ENCODE assay signal across 15 cellular contexts in genomic region chr12:59700145-59700435, GRCh38.
DNase-seq lines count a peak whose midpoint lies in the region; ATAC-seq and TF ChIP-seq lines count a peak whose summit lies in the region.
"Had no signal": no experiment of that assay in that cellular context is flagged by ENCODE, and none has a peak within 500 bp of the region (broad histone marks: within the 10 kb centered on the region; RNA-seq: fewer than 3 reads in every experiment).

No MANE protein-coding gene starts in this region.

- H3K4me2 ChIP-seq in IMR-90 (ENCODE audit: low read depth, low read length): peak overlapping the region; percentile 66; the same call in 1 of the 2 replicates
- H3K4me2 ChIP-seq in fibroblast of lung (ENCODE audit: extremely low read depth, insufficient read depth, low read length): no peak overlapping the region
- H3K4me2 ChIP-seq in skeletal muscle satellite cell (ENCODE audit: low read length): peak overlapping the region; percentile 56

- H3K9me1 ChIP-seq in IMR-90 (ENCODE audit: insufficient read depth, low read length): peaks cover 2% of the 10 kb centered on the region; the same call in 1 of the 2 replicates

- H3K4me1 ChIP-seq in IMR-90 (ENCODE audit: control insufficient read depth, insufficient read depth, low read length): peaks cover 2% of the 10 kb centered on the region; the same call in 1 of the 2 replicates
- H3K4me1 ChIP-seq in fibroblast of lung (ENCODE audit: control insufficient read depth, extremely low read depth, insufficient read depth, low read length): peaks cover 6% of the 10 kb centered on the region
- H3K4me1 ChIP-seq in skeletal muscle satellite cell (ENCODE audit: control insufficient read depth, insufficient read depth, low read length): peaks cover 21% of the 10 kb centered on the region
- peaks cover 11% of the 10 kb centered on the region for H3K4me1 ChIP-seq in lower lobe of right lung

- H3K56ac ChIP-seq in IMR-90 (ENCODE audit: extremely low read depth, insufficient read depth, low read length): no peak overlapping the region

- H2BK120ac ChIP-seq in IMR-90 (ENCODE audit: low read depth, low read length): peak overlapping the region; percentile 12; the same call in 1 of the 2 replicates

- no peak overlapping the region for H3K23ac ChIP-seq in IMR-90 (ENCODE audit: low read depth, low read length)

- H2AFZ ChIP-seq in IMR-90 (replicated peaks; ENCODE audit: low read length, poor library complexity) (no peak overlapping the region), fibroblast of lung (ENCODE audit: low read length) (no peak overlapping the region)

- peak overlapping the region; percentile 8; the same call in 1 of the 2 replicates for H3K14ac ChIP-seq in IMR-90 (replicated peaks; ENCODE audit: low read depth, low read length)

- CTCF ChIA-PET in IMR-90 (lab: Yijun Ruan, JAX): no interaction called here

- H2BK15ac ChIP-seq in IMR-90 (ENCODE audit: low read depth, low read length): no peak overlapping the region

- H2AK9ac ChIP-seq in IMR-90 (replicated peaks; ENCODE audit: low read depth, low read length, poor library complexity): no peak overlapping the region

- peak overlapping the region; percentile 87 for H2BK5ac ChIP-seq in IMR-90 (ENCODE audit: low read depth, low read length, poor library complexity, severe bottlenecking)

- DNase-seq in AG10803 (ENCODE audit: low read depth) (no peak), IMR-90 (no peak), fibroblast of lung (ENCODE audit: low read depth in 2 of 2) (no peak), dedifferentiated amniotic fluid mesenchymal stem cell (ENCODE audit: extremely low spot score) (no peak), COR-L47 (lab: John Stamatoyannopoulos, UW) (no peak), lower lobe of right lung (no peak)
- DNase-seq: DMS153; H9; NCI-H146; NCI-H2081 treated with DMSO at 0.1 percent for 48 hours; NCI-H2227 treated with DMSO at 0.1 percent for 48 hours; NCI-H526 treated with DMSO at 0.1 percent for 48 hours; NK-92 treated with Interleukin-12 subunit alpha and Interleukin-12 subunit beta, amount 100 ng/mL, for 24 hours had no signal

- BruUV-seq in IMR-90 (replicated peaks; lab: Mats Ljungman, UMichigan): no TSS peak

- no peak overlapping the region for H3K9ac ChIP-seq in IMR-90 (ENCODE audit: low read depth, low read length)
- no peak overlapping the region for H3K9ac ChIP-seq in fibroblast of lung (ENCODE audit: insufficient read depth, low read length)
- peak overlapping the region; percentile 17 for H3K9ac ChIP-seq in skeletal muscle satellite cell (ENCODE audit: low read depth, low read length)

- peak overlapping the region; percentile 38; the same call in 1 of the 2 replicates for H4K5ac ChIP-seq in IMR-90 (ENCODE audit: low read depth, low read length)

- no peaks in the 10 kb centered on the region for H3K27me3 ChIP-seq in IMR-90 (ENCODE audit: control insufficient read depth, insufficient read depth, low read length)
- H3K27me3 ChIP-seq in fibroblast of lung (ENCODE audit: control insufficient read depth, insufficient read depth, low read length): no peaks in the 10 kb centered on the region
- no peaks in the 10 kb centered on the region for H3K27me3 ChIP-seq in skeletal muscle satellite cell (ENCODE audit: control insufficient read depth, insufficient read depth, low read length)
- no peaks in the 10 kb centered on the region for H3K27me3 ChIP-seq in lower lobe of right lung (ENCODE audit: low read depth)

- peak overlapping the region; percentile 27; the same call in 1 of the 2 replicates for H2BK20ac ChIP-seq in IMR-90 (ENCODE audit: low read depth, low read length)

- H3K4ac ChIP-seq in IMR-90 (ENCODE audit: low read depth, low read length): peak overlapping the region; percentile 4; the same call in 1 of the 2 replicates

- POLR2A ChIA-PET in IMR-90 (lab: Charles Lee; ENCODE audit: unreplicated experiment): no interaction called here

- TF ChIP-seq POLR2A in IMR-90 (IDR thresholded peaks at IDR 0.05; ENCODE audit: low read depth, low read length): no peak

- WGBS in IMR-90 (ENCODE audit: extremely low coverage in 2 of 2, insufficient read length in 1 of 2), 2 experiments: no CpG with 5 or more reads among the region's 1 CpG

- H3K18ac ChIP-seq in IMR-90 (ENCODE audit: low read depth, low read length): peak overlapping the region; percentile 71; the same call in 1 of the 2 replicates

- H3K79me1 ChIP-seq in IMR-90 (ENCODE audit: low read depth in 1 of 2, low read length in 2 of 2): no peaks in the 10 kb centered on the region

- H3K4me3 ChIP-seq in AG10803 (ENCODE audit: low read length): peak overlapping the region; percentile 20
- no peak overlapping the region for H3K4me3 ChIP-seq in IMR-90 (ENCODE audit: insufficient read depth, low read depth, low read length)
- H3K4me3 ChIP-seq in fibroblast of lung (replicated peaks in 1 of 4; ENCODE audit: control extremely low read depth in 1 of 4, insufficient read depth in 1 of 4, low read depth in 3 of 4, low read length in 4 of 4): peak overlapping the region in 1 of 4 experiments; percentile 0
- no peak overlapping the region for H3K4me3 ChIP-seq in skeletal muscle satellite cell (ENCODE audit: low read length)
- H3K4me3 ChIP-seq in lower lobe of right lung: no peak overlapping the region

- H3K9me3 ChIP-seq in IMR-90 (ENCODE audit: control insufficient read depth, insufficient read depth, low read length): no peaks in the 10 kb centered on the region
- no peaks in the 10 kb centered on the region for H3K9me3 ChIP-seq in fibroblast of lung (ENCODE audit: control insufficient read depth, insufficient read depth, low read depth, low read length)
- no peaks in the 10 kb centered on the region for H3K9me3 ChIP-seq in skeletal muscle satellite cell (replicated peaks; ENCODE audit: low read length)
- H3K9me3 ChIP-seq in lower lobe of right lung: no peaks in the 10 kb centered on the region

- no peak overlapping the region for H2AK5ac ChIP-seq in IMR-90 (ENCODE audit: low read depth, low read length)

- intact Hi-C loops in IMR-90 (cut with micrococcal nuclease): no loop called here
- intact Hi-C loops in lower lobe of right lung (cut with DNase I): no loop called here

- dilution Hi-C loops in IMR-90 (cut with HindIII; ENCODE audit: low sequenced_read_pairs, unreplicated experiment): no loop called here

- no peak for TF ChIP-seq CTCF in AG10803 (conservative IDR thresholded peaks at IDR 0.05; ENCODE audit: low read length)
- TF ChIP-seq CTCF in IMR-90 (conservative IDR thresholded peaks at IDR 0.05; ENCODE audit: low read depth, low read length): no peak
- no peak for TF ChIP-seq CTCF in fibroblast of lung (conservative IDR thresholded peaks at IDR 0.05 in 1 of 2, IDR thresholded peaks at IDR 0.05 in 1 of 2; ENCODE audit: low read depth in 1 of 2, low read length in 2 of 2)
- no peak for TF ChIP-seq CTCF in lower lobe of right lung (IDR thresholded peaks at IDR 0.05)

- no peak overlapping the region for H4K91ac ChIP-seq in IMR-90 (ENCODE audit: insufficient read depth, low read depth, low read length)

- H3K27ac ChIP-seq in IMR-90 (ENCODE audit: insufficient read depth, low read length): peak overlapping the region; percentile 48; the same call in 1 of the 2 replicates
- H3K27ac ChIP-seq in fibroblast of lung (ENCODE audit: insufficient read depth, low read length): peak overlapping the region; percentile 33
- H3K27ac ChIP-seq in lower lobe of right lung: no peak overlapping the region
- H3K27ac ChIP-seq: RWPE1 had no signal

- peak overlapping the region in 1 of 2 experiments; percentile 41; a peak in 1 of 4 replicates for H4K8ac ChIP-seq in IMR-90 (ENCODE audit: low read depth in 2 of 2, low read length in 2 of 2)

- H3K79me2 ChIP-seq in fibroblast of lung (ENCODE audit: control insufficient read depth, insufficient read depth, low read length): no peaks in the 10 kb centered on the region

- no peaks in the 10 kb centered on the region for H3K36me3 ChIP-seq in IMR-90 (ENCODE audit: control insufficient read depth, insufficient read depth, low read length)
- H3K36me3 ChIP-seq in fibroblast of lung (ENCODE audit: control insufficient read depth, insufficient read depth, low read length): no peaks in the 10 kb centered on the region
- no peaks in the 10 kb centered on the region for H3K36me3 ChIP-seq in skeletal muscle satellite cell (ENCODE audit: insufficient read depth, low read length)
- no peaks in the 10 kb centered on the region for H3K36me3 ChIP-seq in lower lobe of right lung

- in situ Hi-C loops in IMR-90 (cut with MboI; ENCODE audit: low sequenced_read_pairs): no loop called here

- H4K20me1 ChIP-seq in IMR-90 (ENCODE audit: insufficient read depth, low read length) (no peaks in the 10 kb centered on the region), fibroblast of lung (ENCODE audit: control insufficient read depth, extremely low read depth, insufficient read depth, low read length) (no peaks in the 10 kb centered on the region)

- TF ChIP-seq RAD21 in IMR-90 (IDR thresholded peaks at IDR 0.05; ENCODE audit: low read length): no peak

- ATAC-seq in IMR-90 (ENCODE audit: low read depth): no peak
- no peak for ATAC-seq in lower lobe of right lung

TF ChIP-seq in IMR-90, 13 proteins besides CTCF, POLR2A, EP300 and RAD21:
- TF ChIP-seq MAZ (IDR thresholded peaks at IDR 0.05; ENCODE audit: borderline replicate concordance, low read depth, low read length) (no peak), ELK1 (IDR thresholded peaks at IDR 0.05; ENCODE audit: borderline replicate concordance, low read depth, low read length) (no peak), RCOR1 (IDR thresholded peaks at IDR 0.05; ENCODE audit: insufficient replicate concordance, low read length) (no peak), MXI1 (IDR thresholded peaks at IDR 0.05; ENCODE audit: borderline replicate concordance, low read depth, low read length) (no peak), BHLHE40 (IDR thresholded peaks at IDR 0.05; ENCODE audit: low read depth, low read length) (no peak), NFE2L2 (IDR thresholded peaks at IDR 0.05; ENCODE audit: low read depth, low read length) (no peak)
- TF ChIP-seq, protein P1, sequence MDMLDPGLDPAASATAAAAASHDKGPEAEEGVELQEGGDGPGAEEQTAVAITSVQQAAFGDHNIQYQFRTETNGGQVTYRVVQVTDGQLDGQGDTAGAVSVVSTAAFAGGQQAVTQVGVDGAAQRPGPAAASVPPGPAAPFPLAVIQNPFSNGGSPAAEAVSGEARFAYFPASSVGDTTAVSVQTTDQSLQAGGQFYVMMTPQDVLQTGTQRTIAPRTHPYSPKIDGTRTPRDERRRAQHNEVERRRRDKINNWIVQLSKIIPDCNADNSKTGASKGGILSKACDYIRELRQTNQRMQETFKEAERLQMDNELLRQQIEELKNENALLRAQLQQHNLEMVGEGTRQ (IDR thresholded peaks at IDR 0.05; ENCODE audit: low read depth, low read length): no peak
